Comparison of ENCODE assay signal across 22 cellular contexts in the genomic region with DNA sequence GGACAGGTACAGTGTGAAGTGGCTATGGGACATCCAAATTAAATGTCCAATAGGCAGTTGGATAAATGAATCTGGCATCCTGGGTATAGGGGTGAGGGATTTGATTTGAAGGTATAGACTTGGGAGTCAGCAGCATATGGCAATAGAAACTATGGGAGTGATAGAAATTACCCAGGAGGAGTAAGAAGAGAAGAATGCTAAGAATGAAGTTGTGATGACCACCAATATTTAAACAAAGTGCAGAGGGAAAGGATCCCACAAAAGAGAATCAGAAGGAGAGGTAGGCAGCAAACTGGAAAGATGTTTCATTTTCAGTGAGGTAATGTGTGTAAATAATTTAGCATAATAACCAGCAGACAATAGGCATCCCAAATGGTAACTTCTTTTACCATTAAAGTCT. TPM values are rescaled to one million over a fixed set of nuclear protein-coding genes. Genes with fewer than 3 reads are reported as not detected.
DNase-seq lines count a peak whose midpoint lies in the region; ATAC-seq and TF ChIP-seq lines count a peak whose summit lies in the region.
"Had no signal": no experiment of that assay in that cellular context is flagged by ENCODE, and none has a peak within 500 bp of the region (broad histone marks: within the 10 kb centered on the region; RNA-seq: fewer than 3 reads in every experiment).

No MANE protein-coding gene starts in this region.

- H3K27ac ChIP-seq in psoas muscle = no peak overlapping the region
- H3K27ac ChIP-seq: colonic mucosa, right lobe of liver, VCaP had no signal

- H3K9me3 Mint-ChIP-seq in HFFc6 = no peaks in the 10 kb centered on the region
- H3K9me3 Mint-ChIP-seq: CD4-positive, alpha-beta memory T cell; naive thymus-derived CD8-positive, alpha-beta T cell had no signal

- peaks cover 15% of the 10 kb centered on the region for H3K4me1 Mint-ChIP-seq in HFFc6 (ENCODE audit: low read depth)
- H3K4me1 Mint-ChIP-seq: CD4-positive, alpha-beta memory T cell; naive thymus-derived CD8-positive, alpha-beta T cell had no signal

- no peaks in the 10 kb centered on the region for H3K9me3 ChIP-seq in psoas muscle
- H3K9me3 ChIP-seq: colonic mucosa, right lobe of liver had no signal

- ATAC-seq in psoas muscle = no peak
- ATAC-seq in HG02973 (IDR thresholded peaks at IDR 0.05; ENCODE audit: unreplicated experiment) = no peak
- ATAC-seq: naive thymus-derived CD8-positive, alpha-beta T cell; right lobe of liver had no signal

- H3K27me3 ChIP-seq in psoas muscle (ENCODE audit: insufficient read depth in 3 of 3, low read length in 2 of 3) = no peaks in the 10 kb centered on the region
- H3K27me3 ChIP-seq: colonic mucosa, right lobe of liver had no signal

- H3K4me1 ChIP-seq in psoas muscle = no peaks in the 10 kb centered on the region
- H3K4me1 ChIP-seq: colonic mucosa had no signal

- no peaks in the 10 kb centered on the region for H3K36me3 Mint-ChIP-seq in HFFc6 (ENCODE audit: low read depth)
- H3K36me3 Mint-ChIP-seq: CD4-positive, alpha-beta memory T cell; naive thymus-derived CD8-positive, alpha-beta T cell had no signal

- no peaks in the 10 kb centered on the region; the same call in 1 of the 2 replicates for H3K27me3 Mint-ChIP-seq in HFFc6 (ENCODE audit: insufficient read depth)

- H3K36me3 ChIP-seq in psoas muscle (ENCODE audit: insufficient read depth in 1 of 2, low read depth in 1 of 2) = no peaks in the 10 kb centered on the region
- H3K36me3 ChIP-seq: colonic mucosa, right lobe of liver had no signal

- no peak overlapping the region for H3K4me3 Mint-ChIP-seq in HFFc6
- H3K4me3 Mint-ChIP-seq: CD4-positive, alpha-beta memory T cell; naive thymus-derived CD8-positive, alpha-beta T cell had no signal

- H3K27ac Mint-ChIP-seq in HFFc6 = no peak overlapping the region
- H3K27ac Mint-ChIP-seq: CD4-positive, alpha-beta memory T cell; naive thymus-derived CD8-positive, alpha-beta T cell had no signal

- TF ChIP-seq CTCF in HFFc6 (IDR thresholded peaks at IDR 0.05) (no peak), psoas muscle (IDR thresholded peaks at IDR 0.05) (no peak)

- H3K4me3 ChIP-seq in psoas muscle = no peak overlapping the region
- H3K4me3 ChIP-seq: colonic mucosa, right lobe of liver had no signal

- intact Hi-C loops in psoas muscle (cut with DNase I) = loop anchor here in 1 of 2 donors (5.0 kb wide), 1 partner anchor 37 kb away; no protein-coding TSS in a partner anchor

- DNase-seq in AG08395 (ENCODE audit: low spot score) = peak; percentile 73
- peak; percentile 13 for DNase-seq in HFFc6
- peak; percentile 73 for DNase-seq in SW480 (ENCODE audit: low spot score)
- DNase-seq in kidney glomerular epithelial cell (lab: John Stamatoyannopoulos, UW) = peak; percentile 50
- no peak for DNase-seq in psoas muscle
- no peak for DNase-seq in putamen (ENCODE audit: low spot score)
- no peak for DNase-seq in GM19240 (ENCODE audit: insufficient read length, low spot score)
- DNase-seq: activated CD4-positive, alpha-beta T cell treated with anti-CD3 and anti-CD28 coated beads, Interleukin-2, amount 50 U/mL, for 1 hour; activated CD8-positive, alpha-beta memory T cell treated with anti-CD3 and anti-CD28 coated beads, Interleukin-2, amount 50 U/mL, for 4 hours; CD4-positive, alpha-beta memory T cell; colonic mucosa; glutamatergic neuron; mesendoderm; naive thymus-derived CD8-positive, alpha-beta T cell; NCI-H1092 treated with DMSO at 0.1 percent for 48 hours; NCI-H2081 treated with DMSO at 0.1 percent for 48 hours; NCI-H446 treated with DMSO at 0.1 percent for 48 hours; right lobe of liver; stimulated activated CD8-positive, alpha-beta memory T cell treated with anti-CD3 and anti-CD28 coated beads, Interleukin-4, amount 100 ng/mL, for 48 hours; T-helper 2 cell had no signal

RNA-seq across cellular contexts. Expression of a gene that starts 13.8 kb away (rescaled TPM):
- 10 to 100 TPM; 20.4 to 24.8 (median 22.2) TPM for total RNA-seq in HFFc6 (2021; fragmentation: NEBNext Ultra II Directional; extraction: Animal tissue kit (Norgen Biotek cat#: 25700))
- 10 to 100 TPM; 21.8 to 28.6 (median 24.9) TPM for total RNA-seq in psoas muscle
- polyA plus RNA-seq in psoas muscle = 10 to 100 TPM in 1 of 3 donors, 1 to 10 TPM in 2; 6.7 to 14.3 (median 8.2) TPM

RNA-seq across cellular contexts. Expression of a gene that starts 40.2 kb away (rescaled TPM):
- 10 to 100 TPM; 32.4 to 41.1 (median 37.8) TPM for total RNA-seq in HFFc6 (2021; fragmentation: NEBNext Ultra II Directional; extraction: Animal tissue kit (Norgen Biotek cat#: 25700))
- 10 to 100 TPM; 36.4 to 60.4 (median 52.5) TPM for total RNA-seq in psoas muscle
- polyA plus RNA-seq in psoas muscle = 10 to 100 TPM; 20.0 to 25.7 (median 23.9) TPM

Comparison
In these comparisons a context has a peak if more than half of its experiments do, and no peak if none do; other contexts are left out.
1. DNase-seq: peak in AG08395 (single experiment), HFFc6 (single experiment), SW480 (single experiment) and kidney glomerular epithelial cell (single experiment); none in psoas muscle (0 of 2), putamen (single experiment) and GM19240 (single experiment).